In the genomic region with DNA sequence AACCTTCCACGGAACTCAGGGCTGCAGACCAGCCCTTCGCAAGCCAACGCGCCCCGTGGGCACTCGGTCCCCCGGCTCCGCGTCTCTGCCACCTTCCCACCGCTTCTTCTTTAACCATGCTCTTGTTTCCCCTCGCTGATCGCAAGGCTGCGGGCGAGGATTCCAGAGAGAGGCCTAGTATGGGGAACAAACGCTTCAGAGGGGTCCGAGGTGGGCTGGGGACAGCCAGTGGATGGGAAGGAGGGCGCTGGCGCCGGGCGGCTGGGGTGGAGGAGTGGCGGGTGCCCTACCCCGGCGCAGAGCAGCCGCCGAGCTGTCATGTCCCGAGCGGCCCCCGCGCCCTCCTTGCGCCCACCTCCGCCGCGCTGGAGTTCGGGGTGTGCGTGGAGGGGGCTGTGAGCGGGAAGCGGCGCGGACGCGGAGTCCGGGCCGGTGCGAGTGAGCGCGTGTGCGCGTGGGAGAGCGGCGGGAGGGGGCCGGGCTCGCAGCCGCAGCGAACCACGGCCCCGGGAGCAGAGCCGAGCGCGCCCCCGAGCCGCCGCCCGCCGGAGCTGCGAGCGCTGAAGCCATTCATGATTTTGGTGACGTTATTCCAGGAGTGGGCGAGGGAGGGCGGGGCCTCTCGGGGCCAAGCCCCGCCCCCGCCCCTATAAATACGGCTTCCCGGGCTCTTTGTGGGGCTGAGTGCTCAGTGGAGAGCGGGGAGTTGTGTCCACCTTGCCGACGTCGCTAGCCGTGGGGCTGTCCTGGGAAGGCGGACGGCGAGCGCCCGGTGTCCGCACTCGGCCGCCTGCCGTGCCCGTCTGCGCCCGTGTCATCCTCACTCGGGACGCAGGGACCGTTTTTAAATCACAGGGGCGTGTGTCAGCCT, we compare ENCODE assay signal across 1 cellular context.
TF ChIP-seq lines count a peak whose summit lies in the region.

A gene (plus strand): TSS at position 680 of the 871 bp plus-strand sequence. CDS start 205 bp downstream, outside the sequence.

TF ChIP-seq in GM12878, 131 proteins besides CTCF, POLR2A, EP300 and RAD21 (continued from another document):
- TF ChIP-seq, protein P1, sequence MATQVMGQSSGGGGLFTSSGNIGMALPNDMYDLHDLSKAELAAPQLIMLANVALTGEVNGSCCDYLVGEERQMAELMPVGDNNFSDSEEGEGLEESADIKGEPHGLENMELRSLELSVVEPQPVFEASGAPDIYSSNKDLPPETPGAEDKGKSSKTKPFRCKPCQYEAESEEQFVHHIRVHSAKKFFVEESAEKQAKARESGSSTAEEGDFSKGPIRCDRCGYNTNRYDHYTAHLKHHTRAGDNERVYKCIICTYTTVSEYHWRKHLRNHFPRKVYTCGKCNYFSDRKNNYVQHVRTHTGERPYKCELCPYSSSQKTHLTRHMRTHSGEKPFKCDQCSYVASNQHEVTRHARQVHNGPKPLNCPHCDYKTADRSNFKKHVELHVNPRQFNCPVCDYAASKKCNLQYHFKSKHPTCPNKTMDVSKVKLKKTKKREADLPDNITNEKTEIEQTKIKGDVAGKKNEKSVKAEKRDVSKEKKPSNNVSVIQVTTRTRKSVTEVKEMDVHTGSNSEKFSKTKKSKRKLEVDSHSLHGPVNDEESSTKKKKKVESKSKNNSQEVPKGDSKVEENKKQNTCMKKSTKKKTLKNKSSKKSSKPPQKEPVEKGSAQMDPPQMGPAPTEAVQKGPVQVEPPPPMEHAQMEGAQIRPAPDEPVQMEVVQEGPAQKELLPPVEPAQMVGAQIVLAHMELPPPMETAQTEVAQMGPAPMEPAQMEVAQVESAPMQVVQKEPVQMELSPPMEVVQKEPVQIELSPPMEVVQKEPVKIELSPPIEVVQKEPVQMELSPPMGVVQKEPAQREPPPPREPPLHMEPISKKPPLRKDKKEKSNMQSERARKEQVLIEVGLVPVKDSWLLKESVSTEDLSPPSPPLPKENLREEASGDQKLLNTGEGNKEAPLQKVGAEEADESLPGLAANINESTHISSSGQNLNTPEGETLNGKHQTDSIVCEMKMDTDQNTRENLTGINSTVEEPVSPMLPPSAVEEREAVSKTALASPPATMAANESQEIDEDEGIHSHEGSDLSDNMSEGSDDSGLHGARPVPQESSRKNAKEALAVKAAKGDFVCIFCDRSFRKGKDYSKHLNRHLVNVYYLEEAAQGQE (IDR thresholded peaks at IDR 0.05; ENCODE audit: low read depth, low read length): no peak
- TF ChIP-seq HDAC6 (IDR thresholded peaks at IDR 0.05; ENCODE audit: unreplicated experiment) (peak; percentile 96), STAT3 (IDR thresholded peaks at IDR 0.05; ENCODE audit: low read depth, low read length) (no peak), NR2C1 (IDR thresholded peaks at IDR 0.05) (no peak), SIN3A (IDR thresholded peaks at IDR 0.05; ENCODE audit: low read depth, low read length) (peak; percentile 27; the same call in 1 of the 2 replicates), IKZF1 (conservative IDR thresholded peaks at IDR 0.05) (peak; percentile 78), RCOR1 (conservative IDR thresholded peaks at IDR 0.05; ENCODE audit: low read depth, low read length) (no peak), PML (IDR thresholded peaks at IDR 0.05; ENCODE audit: low read length) (peak; percentile 92), BACH1 (IDR thresholded peaks at IDR 0.05; ENCODE audit: borderline replicate concordance) (peak; percentile 72), ZNF217 (IDR thresholded peaks at IDR 0.05) (0 out of 2 replicates have a peak, but pooled peaks have one; percentile 31), RUNX3 (IDR thresholded peaks at IDR 0.05; ENCODE audit: low read length) (peak; percentile 19; the same call in 1 of the 2 replicates), TBL1XR1 (IDR thresholded peaks at IDR 0.05; ENCODE audit: low read depth, low read length) (peak; percentile 18; the same call in 1 of the 2 replicates), POU2F2 (IDR thresholded peaks at IDR 0.05; ENCODE audit: borderline replicate concordance, low read depth, low read length) (peak; percentile 96)
- TF ChIP-seq, protein P2, sequence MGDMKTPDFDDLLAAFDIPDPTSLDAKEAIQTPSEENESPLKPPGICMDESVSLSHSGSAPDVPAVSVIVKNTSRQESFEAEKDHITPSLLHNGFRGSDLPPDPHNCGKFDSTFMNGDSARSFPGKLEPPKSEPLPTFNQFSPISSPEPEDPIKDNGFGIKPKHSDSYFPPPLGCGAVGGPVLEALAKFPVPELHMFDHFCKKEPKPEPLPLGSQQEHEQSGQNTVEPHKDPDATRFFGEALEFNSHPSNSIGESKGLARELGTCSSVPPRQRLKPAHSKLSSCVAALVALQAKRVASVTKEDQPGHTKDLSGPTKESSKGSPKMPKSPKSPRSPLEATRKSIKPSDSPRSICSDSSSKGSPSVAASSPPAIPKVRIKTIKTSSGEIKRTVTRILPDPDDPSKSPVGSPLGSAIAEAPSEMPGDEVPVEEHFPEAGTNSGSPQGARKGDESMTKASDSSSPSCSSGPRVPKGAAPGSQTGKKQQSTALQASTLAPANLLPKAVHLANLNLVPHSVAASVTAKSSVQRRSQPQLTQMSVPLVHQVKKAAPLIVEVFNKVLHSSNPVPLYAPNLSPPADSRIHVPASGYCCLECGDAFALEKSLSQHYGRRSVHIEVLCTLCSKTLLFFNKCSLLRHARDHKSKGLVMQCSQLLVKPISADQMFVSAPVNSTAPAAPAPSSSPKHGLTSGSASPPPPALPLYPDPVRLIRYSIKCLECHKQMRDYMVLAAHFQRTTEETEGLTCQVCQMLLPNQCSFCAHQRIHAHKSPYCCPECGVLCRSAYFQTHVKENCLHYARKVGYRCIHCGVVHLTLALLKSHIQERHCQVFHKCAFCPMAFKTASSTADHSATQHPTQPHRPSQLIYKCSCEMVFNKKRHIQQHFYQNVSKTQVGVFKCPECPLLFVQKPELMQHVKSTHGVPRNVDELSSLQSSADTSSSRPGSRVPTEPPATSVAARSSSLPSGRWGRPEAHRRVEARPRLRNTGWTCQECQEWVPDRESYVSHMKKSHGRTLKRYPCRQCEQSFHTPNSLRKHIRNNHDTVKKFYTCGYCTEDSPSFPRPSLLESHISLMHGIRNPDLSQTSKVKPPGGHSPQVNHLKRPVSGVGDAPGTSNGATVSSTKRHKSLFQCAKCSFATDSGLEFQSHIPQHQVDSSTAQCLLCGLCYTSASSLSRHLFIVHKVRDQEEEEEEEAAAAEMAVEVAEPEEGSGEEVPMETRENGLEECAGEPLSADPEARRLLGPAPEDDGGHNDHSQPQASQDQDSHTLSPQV (IDR thresholded peaks at IDR 0.05): 0 out of 2 replicates have a peak, but pooled peaks have one; percentile 50
